In the genomic region with DNA sequence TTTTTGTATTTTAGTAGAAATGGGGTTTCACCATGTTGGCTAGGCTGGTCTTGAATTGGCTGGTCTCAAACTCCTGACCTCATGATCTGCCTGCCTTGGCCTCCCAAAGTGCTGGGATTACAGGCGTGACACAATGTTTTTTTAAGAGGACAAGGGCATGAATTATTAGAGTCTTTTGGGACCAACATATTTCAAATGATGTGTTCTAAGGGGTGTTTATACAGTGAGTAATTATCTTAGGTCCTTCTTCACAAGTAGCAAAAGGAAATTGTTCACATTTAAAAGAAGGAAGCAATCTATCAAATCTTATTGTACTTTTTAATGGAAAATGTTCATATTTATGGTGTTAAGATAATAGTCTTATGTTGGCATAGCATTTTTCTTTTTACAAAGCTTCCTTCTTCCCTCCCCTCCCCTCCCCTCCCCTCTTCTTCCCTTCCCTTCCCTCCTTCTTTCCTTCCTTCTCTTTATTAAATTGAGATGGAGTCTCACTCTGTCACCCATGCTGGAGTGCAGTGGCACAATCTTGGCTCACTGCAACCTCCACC, we compare ENCODE assay signal across 20 cellular contexts.
"Had no signal": no experiment of that assay in that cellular context is flagged by ENCODE, and none has a peak within 500 bp of the region (broad histone marks: within the 10 kb centered on the region; RNA-seq: fewer than 3 reads in every experiment).

No MANE protein-coding gene starts in this region.

- H3K27me3 ChIP-seq: gastrocnemius medialis, neutrophil, tibial nerve, upper lobe of left lung had no signal

- ATAC-seq: effector memory CD8-positive, alpha-beta T cell; gastrocnemius medialis; left ventricle myocardium superior; lower lobe of right lung; natural killer cell; sciatic nerve; stimulated activated memory B cell treated with anti-CD40 and anti-IgM and Interleukin-4, amounts not matched to agents 10 μg/mL and 1 μg/mL and 100 μg/mL, for 72 hours; stimulated activated naive CD8-positive, alpha-beta T cell treated with anti-CD3 and anti-CD28 coated beads, Interleukin-15, Interleukin-2, amounts not matched to agents 100 U/mL and 50 U/mL, for 24 hours had no signal

- H3K27ac ChIP-seq: coronary artery, gastrocnemius medialis, lower lobe of right lung, neutrophil, parathyroid adenoma, thoracic aorta, tibial nerve, upper lobe of left lung had no signal

- DNase-seq: effector memory CD8-positive, alpha-beta T cell; foreskin fibroblast; gastrocnemius medialis; head of caudate nucleus; left ventricle myocardium superior; lower lobe of right lung; natural killer cell; stimulated activated CD4-positive, alpha-beta T cell treated with anti-CD3 and anti-CD28 coated beads, Interleukin-4, amount 100 ng/mL, for 4 hours; stimulated activated naive CD8-positive, alpha-beta T cell treated with anti-CD3 and anti-CD28 coated beads, Interleukin-15, Interleukin-2, amounts not matched to agents 100 U/mL and 50 U/mL, for 24 hours; upper lobe of left lung had no signal

- H3K9ac ChIP-seq: parathyroid adenoma had no signal

- H2AFZ ChIP-seq: parathyroid adenoma had no signal

- FAIRE-seq: endometrium, keratinocyte, urothelium cell line had no signal

- H3K4me3 ChIP-seq: coronary artery, gastrocnemius medialis, lower lobe of right lung, thoracic aorta, tibial nerve, upper lobe of left lung had no signal

- H3K9me3 ChIP-seq: gastrocnemius medialis, lower lobe of right lung, neutrophil, thoracic aorta, tibial nerve, upper lobe of left lung had no signal
